Comparison of ENCODE assay signal across 8 cellular contexts in the genomic region with DNA sequence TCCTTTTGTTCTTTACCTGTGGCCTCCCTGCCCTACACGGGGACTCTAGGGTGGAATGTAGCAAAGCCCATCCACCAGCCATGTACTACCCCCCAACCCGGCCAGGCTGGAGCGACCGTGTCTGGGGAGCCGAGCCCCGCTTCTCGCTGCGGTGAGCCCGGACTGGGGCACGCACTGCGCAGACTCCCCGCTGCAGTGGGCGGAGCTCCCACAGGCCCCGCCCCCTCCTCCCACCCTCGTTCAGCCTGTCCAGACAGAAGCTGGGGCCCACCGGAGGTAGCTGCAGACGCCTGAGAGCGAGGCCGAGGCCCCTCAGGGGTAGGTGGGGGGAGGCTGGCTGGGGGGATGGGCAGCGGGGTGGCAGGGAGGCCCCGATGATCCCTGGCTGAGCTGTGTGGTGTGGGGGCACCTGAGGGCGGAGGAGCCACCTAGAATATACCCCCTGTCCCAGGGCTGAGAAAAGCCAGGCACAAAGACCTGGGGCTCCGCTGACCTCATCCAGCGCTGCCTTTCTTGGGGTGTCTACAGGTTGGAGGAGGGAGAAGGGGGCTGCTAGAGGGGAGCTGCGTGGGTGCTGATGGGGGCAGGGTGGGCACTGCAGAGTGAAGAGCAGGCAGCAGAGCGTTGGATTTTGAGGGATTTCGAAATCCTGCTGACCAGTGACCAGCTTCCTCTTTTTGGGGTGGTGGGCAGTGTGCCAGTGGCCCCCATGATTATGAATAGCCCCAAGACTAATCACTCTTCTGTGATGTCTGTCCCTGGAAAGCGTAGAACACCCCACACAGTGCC. TPM values are rescaled to one million over a fixed set of nuclear protein-coding genes. Genes with fewer than 3 reads are reported as not detected.
DNase-seq lines count a peak whose midpoint lies in the region; ATAC-seq, FAIRE-seq and TF ChIP-seq lines count a peak whose summit lies in the region.

No MANE protein-coding gene starts in this region.

- H3K4me3 ChIP-seq in neutrophil (ENCODE audit: low read depth in 1 of 2, low read length in 1 of 2) (peak overlapping the region; percentile 24 to 38), thoracic aorta (peak overlapping the region; percentile 68)

- H3K4me1 ChIP-seq in neutrophil (ENCODE audit: control insufficient read depth in 1 of 2, insufficient read depth in 1 of 2, low read depth in 1 of 2, low read length in 1 of 2), result peaks cover 18 to 22% of the 10 kb centered on the region in 2 experiments
- peaks cover 7 to 10% of the 10 kb centered on the region in 2 donors for H3K4me1 ChIP-seq in thoracic aorta (ENCODE audit: control insufficient read depth in 1 of 2, low read depth in 2 of 2)

- TF ChIP-seq CTCF in neutrophil (IDR thresholded peaks at IDR 0.05) (no peak), thoracic aorta (IDR thresholded peaks at IDR 0.05) (no peak)

- no peak overlapping the region for H3K27ac ChIP-seq in neutrophil
- no peak overlapping the region for H3K27ac ChIP-seq in thoracic aorta

- H3K27me3 ChIP-seq in neutrophil, result no peaks in the 10 kb centered on the region
- H3K27me3 ChIP-seq in thoracic aorta (replicated peaks; ENCODE audit: insufficient read depth), result no peaks in the 10 kb centered on the region

- FAIRE-seq in frontal cortex (lab: Jason Lieb, UNC), result no peak

- DNase-seq in GM03348 (ENCODE audit: low spot score), result peak; percentile 90
- DNase-seq in NCI-H2227 treated with DMSO at 0.1 percent for 48 hours (lab: John Stamatoyannopoulos, UW), result peak; percentile 97
- peak; percentile 27 for DNase-seq in activated T-helper 9 cell treated with anti-CD3 and anti-CD28 coated beads, Interleukin-2, amount 50 U/mL, for 16 hours (ENCODE audit: low read depth)
- peak; percentile 72 to 89 for DNase-seq in frontal cortex (ENCODE audit: low spot score in 2 of 2)
- no peak for DNase-seq in thoracic aorta (ENCODE audit: low spot score)

- H3K9me3 ChIP-seq in neutrophil (no peaks in the 10 kb centered on the region), thoracic aorta (no peaks in the 10 kb centered on the region)

- H3K36me3 ChIP-seq in neutrophil (peaks cover 24% of the 10 kb centered on the region), thoracic aorta (peaks cover 33% of the 10 kb centered on the region)

- ATAC-seq in thoracic aorta (ENCODE audit: insufficient number of reproducible peaks, low FRiP score, low read depth), result peak; percentile 34
- no peak for ATAC-seq in HG03439 (IDR thresholded peaks at IDR 0.05; ENCODE audit: unreplicated experiment)
- no peak for ATAC-seq in GM18519 (IDR thresholded peaks at IDR 0.05; ENCODE audit: low FRiP score, unreplicated experiment)

RNA-seq across cellular contexts. Expression of a gene that starts 17.3 kb away (rescaled TPM):
- 112 TPM for total RNA-seq in frontal cortex
- 100 to 1,000 TPM; 386 to 531 TPM for total RNA-seq in thoracic aorta

RNA-seq across cellular contexts. Expression of a gene that starts 17.6 kb away (rescaled TPM):
- total RNA-seq in frontal cortex (9.8 TPM), thoracic aorta (10 to 100 TPM; 20.2 to 34.2 TPM)

RNA-seq across cellular contexts. Expression of a gene that starts 24.2 kb away (rescaled TPM):
- total RNA-seq in frontal cortex (not detected), thoracic aorta (not detected)

RNA-seq across cellular contexts. Expression of a gene that starts 47.4 kb away (rescaled TPM):
- total RNA-seq in frontal cortex, result 1.2 TPM
- 1 to 10 TPM; 3.7 to 7.3 TPM for total RNA-seq in thoracic aorta

RNA-seq across cellular contexts. Expression of a gene that starts 60.0 kb away (rescaled TPM):
- total RNA-seq in frontal cortex (2.0 TPM), thoracic aorta (10 to 100 TPM; 22.7 to 42.3 TPM)
